Comparison of ENCODE assay signal across 8 cellular contexts in the genomic region with DNA sequence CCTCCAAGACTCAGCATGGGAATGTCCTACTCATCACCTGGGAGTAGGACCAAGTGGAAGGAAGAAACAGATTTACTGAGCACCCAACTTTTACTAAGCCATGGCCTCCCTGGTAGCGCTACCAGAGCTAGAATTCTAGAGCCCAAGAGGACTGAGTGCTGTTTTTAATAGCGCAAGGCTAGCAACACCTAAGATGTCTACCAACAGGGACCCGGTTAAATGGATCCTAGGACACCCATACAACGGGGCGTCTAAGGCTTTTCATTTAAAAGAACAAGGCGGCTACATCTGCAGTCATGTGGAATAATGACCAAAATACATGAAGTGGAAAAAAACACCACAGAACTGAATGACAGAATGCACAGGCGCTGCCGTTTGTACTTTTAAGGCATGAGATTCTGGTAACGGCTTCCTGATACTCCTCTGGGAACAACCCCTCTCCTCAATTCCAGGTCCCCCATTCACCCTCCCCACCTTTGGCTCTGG. TPM values are rescaled to one million over a fixed set of nuclear protein-coding genes. Genes with fewer than 3 reads are reported as not detected.
DNase-seq lines count a peak whose midpoint lies in the region; ATAC-seq and TF ChIP-seq lines count a peak whose summit lies in the region.

No MANE protein-coding gene starts in this region.

- no peak for TF ChIP-seq CTCF in CD4-positive, alpha-beta T cell (IDR thresholded peaks at IDR 0.05)
- TF ChIP-seq CTCF in HFFc6 (IDR thresholded peaks at IDR 0.05): no peak

- H3K36me3 Mint-ChIP-seq in CD4-positive, alpha-beta T cell (ENCODE audit: low read depth): peaks cover 10% of the 10 kb centered on the region
- peaks cover 14% of the 10 kb centered on the region for H3K36me3 Mint-ChIP-seq in HFFc6 (ENCODE audit: low read depth)
- peaks cover 8% of the 10 kb centered on the region for H3K36me3 Mint-ChIP-seq in activated naive CD8-positive, alpha-beta T cell
- peaks cover 7% of the 10 kb centered on the region for H3K36me3 Mint-ChIP-seq in natural killer cell treated with Interleukin-12 subunit alpha and Interleukin-12 subunit beta and Interleukin-15 and Interleukin-18, amount 100 ng/mL, for 72 hours

- CTCF ChIA-PET in CD4-positive, alpha-beta T cell (lab: Charles Lee): interaction anchor here (0.6 to 1.2 kb wide), 2 partner anchors 33 to 52 kb away, joined by 3 read pairs; a partner anchor contains a TSS

- DNase-seq in CD4-positive, alpha-beta T cell: no peak
- DNase-seq in HFFc6 (no peak), SHP77 (lab: John Stamatoyannopoulos, UW) (no peak), NCI-H1092 treated with DMSO at 0.1 percent for 48 hours (lab: John Stamatoyannopoulos, UW) (no peak), NCI-H2029 (lab: John Stamatoyannopoulos, UW) (no peak), NCI-H748 treated with DMSO at 0.1 percent for 48 hours (lab: John Stamatoyannopoulos, UW) (no peak)
- no peak for DNase-seq in natural killer cell treated with Interleukin-12 subunit alpha and Interleukin-12 subunit beta and Interleukin-15 and Interleukin-18, amount 100 ng/mL, for 72 hours (ENCODE audit: low spot score)

- no peaks in the 10 kb centered on the region for H3K9me3 Mint-ChIP-seq in CD4-positive, alpha-beta T cell
- H3K9me3 Mint-ChIP-seq in HFFc6: no peaks in the 10 kb centered on the region
- no peaks in the 10 kb centered on the region for H3K9me3 Mint-ChIP-seq in activated naive CD8-positive, alpha-beta T cell (ENCODE audit: low read depth)
- H3K9me3 Mint-ChIP-seq in natural killer cell treated with Interleukin-12 subunit alpha and Interleukin-12 subunit beta and Interleukin-15 and Interleukin-18, amount 100 ng/mL, for 72 hours: no peaks in the 10 kb centered on the region

- peak overlapping the region; percentile 79 for H3K27ac Mint-ChIP-seq in CD4-positive, alpha-beta T cell
- peak overlapping the region; percentile 75 for H3K27ac Mint-ChIP-seq in HFFc6
- peak overlapping the region; percentile 88 for H3K27ac Mint-ChIP-seq in activated naive CD8-positive, alpha-beta T cell
- peak overlapping the region; percentile 66 to 88 for H3K27ac Mint-ChIP-seq in natural killer cell treated with Interleukin-12 subunit alpha and Interleukin-12 subunit beta and Interleukin-15 and Interleukin-18, amount 100 ng/mL, for 72 hours

- H3K9me3 ChIP-seq in CD4-positive, alpha-beta T cell (ENCODE audit: control insufficient read depth, low read length): no peaks in the 10 kb centered on the region

- no peaks in the 10 kb centered on the region for H3K27me3 ChIP-seq in CD4-positive, alpha-beta T cell (ENCODE audit: control insufficient read depth, insufficient read depth, low read length)

- POLR2A ChIA-PET in CD4-positive, alpha-beta T cell (lab: Charles Lee): no interaction called here

- no peak overlapping the region for H3K27ac ChIP-seq in CD4-positive, alpha-beta T cell (ENCODE audit: low read depth, low read length)

- no peaks in the 10 kb centered on the region for H3K27me3 Mint-ChIP-seq in CD4-positive, alpha-beta T cell
- peaks cover 6% of the 10 kb centered on the region for H3K27me3 Mint-ChIP-seq in HFFc6 (ENCODE audit: insufficient read depth)
- H3K27me3 Mint-ChIP-seq in activated naive CD8-positive, alpha-beta T cell: no peaks in the 10 kb centered on the region
- no peaks in the 10 kb centered on the region for H3K27me3 Mint-ChIP-seq in natural killer cell treated with Interleukin-12 subunit alpha and Interleukin-12 subunit beta and Interleukin-15 and Interleukin-18, amount 100 ng/mL, for 72 hours

- H3K4me1 Mint-ChIP-seq in CD4-positive, alpha-beta T cell (ENCODE audit: low read depth): peaks cover 86% of the 10 kb centered on the region
- peaks cover 50% of the 10 kb centered on the region for H3K4me1 Mint-ChIP-seq in HFFc6 (ENCODE audit: low read depth)
- H3K4me1 Mint-ChIP-seq in activated naive CD8-positive, alpha-beta T cell (ENCODE audit: low read depth): peaks cover 71% of the 10 kb centered on the region
- peaks cover 55 to 74% of the 10 kb centered on the region in 2 donors for H3K4me1 Mint-ChIP-seq in natural killer cell treated with Interleukin-12 subunit alpha and Interleukin-12 subunit beta and Interleukin-15 and Interleukin-18, amount 100 ng/mL, for 72 hours (ENCODE audit: low read depth in 2 of 2)

- intact Hi-C loops in CD4-positive, alpha-beta T cell (cut with DNase I, micrococcal nuclease): loop anchor here (5.0 to 10.0 kb wide), 2 partner anchors 50 to 53 kb away; a partner anchor contains a TSS

- ATAC-seq in CD4-positive, alpha-beta T cell (ENCODE audit: poor library complexity): no peak
- no peak for ATAC-seq in natural killer cell treated with Interleukin-12 subunit alpha and Interleukin-12 subunit beta and Interleukin-15 and Interleukin-18, amount 100 ng/mL, for 72 hours

- H3K4me3 Mint-ChIP-seq in CD4-positive, alpha-beta T cell: peak overlapping the region; percentile 70
- H3K4me3 Mint-ChIP-seq in HFFc6: no peak overlapping the region
- peak overlapping the region; percentile 73 for H3K4me3 Mint-ChIP-seq in activated naive CD8-positive, alpha-beta T cell
- peak overlapping the region; percentile 75 for H3K4me3 Mint-ChIP-seq in natural killer cell treated with Interleukin-12 subunit alpha and Interleukin-12 subunit beta and Interleukin-15 and Interleukin-18, amount 100 ng/mL, for 72 hours

RNA-seq across cellular contexts. Expression of a gene that starts 5.1 kb away (rescaled TPM):
- total RNA-seq in CD4-positive, alpha-beta T cell: 10 to 100 TPM; 96.5 to 96.9 TPM
- 10 to 100 TPM; 28.1 to 38.0 (median 35.7) TPM for total RNA-seq in HFFc6 (2021; fragmentation: NEBNext Ultra II Directional; extraction: Animal tissue kit (Norgen Biotek cat#: 25700))
- total RNA-seq in natural killer cell treated with Interleukin-12 subunit alpha and Interleukin-12 subunit beta and Interleukin-15 and Interleukin-18, amount 100 ng/mL, for 72 hours: 10 to 100 TPM; 61.0 to 97.3 TPM

RNA-seq across cellular contexts. Expression of a gene that starts 51.9 kb away (rescaled TPM):
- total RNA-seq in CD4-positive, alpha-beta T cell: 1 to 10 TPM; 7.9 to 8.0 TPM
- 10 to 100 TPM; 22.1 to 30.8 (median 27.0) TPM for total RNA-seq in HFFc6 (2021; fragmentation: NEBNext Ultra II Directional; extraction: Animal tissue kit (Norgen Biotek cat#: 25700))
- 10 to 100 TPM; 19.2 to 34.9 TPM for total RNA-seq in natural killer cell treated with Interleukin-12 subunit alpha and Interleukin-12 subunit beta and Interleukin-15 and Interleukin-18, amount 100 ng/mL, for 72 hours

RNA-seq across cellular contexts. Expression of a gene that starts 52.2 kb away (rescaled TPM):
- total RNA-seq in CD4-positive, alpha-beta T cell: 10 to 100 TPM; 12.6 to 13.6 TPM
- 10 to 100 TPM; 17.7 to 21.2 (median 19.7) TPM for total RNA-seq in HFFc6 (2021; fragmentation: NEBNext Ultra II Directional; extraction: Animal tissue kit (Norgen Biotek cat#: 25700))
- 10 to 100 TPM; 21.9 to 28.2 TPM for total RNA-seq in natural killer cell treated with Interleukin-12 subunit alpha and Interleukin-12 subunit beta and Interleukin-15 and Interleukin-18, amount 100 ng/mL, for 72 hours

RNA-seq across cellular contexts. Expression of a gene that starts 52.3 kb away (rescaled TPM):
- 10 to 100 TPM; 53.7 to 59.5 TPM for total RNA-seq in CD4-positive, alpha-beta T cell
- total RNA-seq in HFFc6 (2021; fragmentation: NEBNext Ultra II Directional; extraction: Animal tissue kit (Norgen Biotek cat#: 25700)): 100 to 1,000 TPM in 3 of 6 experiments, 10 to 100 TPM in 3; 94.1 to 130 (median 99.2) TPM
- total RNA-seq in natural killer cell treated with Interleukin-12 subunit alpha and Interleukin-12 subunit beta and Interleukin-15 and Interleukin-18, amount 100 ng/mL, for 72 hours: 10 to 100 TPM; 53.8 to 87.1 TPM
